In the genomic region with DNA sequence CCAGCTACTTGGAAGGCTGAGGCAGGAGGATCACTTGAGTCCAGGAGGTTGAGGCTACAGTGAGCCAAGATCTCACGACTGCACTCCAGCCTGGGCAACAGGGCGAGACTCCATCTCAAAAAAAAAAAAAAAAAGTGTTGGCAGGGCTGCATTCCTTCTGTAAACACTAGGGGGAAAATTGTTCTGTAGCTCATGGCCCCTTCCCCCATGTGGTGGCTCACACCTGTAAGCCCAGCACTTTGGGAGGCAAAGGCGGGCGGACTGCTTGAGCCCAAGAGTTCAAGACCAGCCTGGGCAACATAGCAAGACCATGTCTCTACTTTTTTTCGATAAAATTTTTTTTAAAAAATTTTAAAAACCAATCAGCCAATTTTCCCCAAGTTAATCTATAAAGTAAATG, we compare ENCODE assay signal across 1 cellular context.
TF ChIP-seq lines count a peak whose summit lies in the region.

No MANE protein-coding gene starts in this region.

TF ChIP-seq in K562, 482 proteins besides CTCF, POLR2A, EP300 and RAD21:
- TF ChIP-seq ZNF384 (IDR thresholded peaks at IDR 0.05; ENCODE audit: low read depth, low read length) (peak; percentile 78), RBM25 (IDR thresholded peaks at IDR 0.05; ENCODE audit: low read depth, low read length, severe bottlenecking) (peak; percentile 62)
